ENCODE assay signal across 2 cellular contexts in the genomic region with DNA sequence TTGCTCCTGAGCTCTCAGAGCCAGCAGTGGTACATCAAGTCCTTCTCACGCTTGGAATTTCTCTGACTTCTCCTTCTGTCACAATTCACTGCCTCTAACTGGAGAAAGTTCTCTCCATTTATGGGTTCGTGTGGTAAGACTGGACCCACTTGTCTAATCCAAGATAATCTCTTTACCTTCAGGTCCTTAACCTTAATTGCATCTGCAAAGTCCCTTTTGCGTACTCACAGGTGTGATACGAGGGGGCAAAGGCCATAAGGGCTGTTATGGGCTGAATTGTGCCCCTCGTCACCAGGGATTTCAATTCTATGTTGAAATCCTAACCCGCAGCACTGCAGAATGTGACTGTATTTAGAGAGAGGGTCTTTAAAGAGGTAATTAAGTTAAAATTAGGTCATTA.
TF ChIP-seq lines count a peak whose summit lies in the region.

No MANE protein-coding gene starts in this region.

TF ChIP-seq in IMR-90, 13 proteins besides CTCF, POLR2A, EP300 and RAD21:
- no peak for TF ChIP-seq BHLHE40 (IDR thresholded peaks at IDR 0.05; ENCODE audit: low read depth, low read length)

TF ChIP-seq in H1, 55 proteins besides CTCF, POLR2A, EP300 and RAD21:
- no peak for TF ChIP-seq ASH2L (IDR thresholded peaks at IDR 0.05; ENCODE audit: low read length)
- TF ChIP-seq GABPA (IDR thresholded peaks at IDR 0.05; ENCODE audit: borderline replicate concordance, insufficient read depth, low read length): no peak
- TF ChIP-seq RNF2 (IDR thresholded peaks at IDR 0.05; ENCODE audit: borderline replicate concordance, low read depth, low read length, missing control alignments, poor library complexity, severe bottlenecking): no peak
- TF ChIP-seq TCF12 (IDR thresholded peaks at IDR 0.05; ENCODE audit: low read depth, low read length): no peak
- no peak for TF ChIP-seq USF2 (IDR thresholded peaks at IDR 0.05; ENCODE audit: low read length)
- no peak for TF ChIP-seq KDM4A (IDR thresholded peaks at IDR 0.05; ENCODE audit: low read depth, low read length, severe bottlenecking)
- no peak for TF ChIP-seq POLR2AphosphoS5 (IDR thresholded peaks at IDR 0.05; ENCODE audit: low read depth, low read length)
- no peak for TF ChIP-seq E2F6 (IDR thresholded peaks at IDR 0.05)
- no peak for TF ChIP-seq CTBP2 (IDR thresholded peaks at IDR 0.05; ENCODE audit: borderline replicate concordance, insufficient read depth, insufficient read length, low read length)
- TF ChIP-seq ATF2 (IDR thresholded peaks at IDR 0.05; ENCODE audit: low read length): no peak
- TF ChIP-seq TAF1 (IDR thresholded peaks at IDR 0.05; ENCODE audit: low read depth, low read length): no peak
- TF ChIP-seq, protein P1, sequence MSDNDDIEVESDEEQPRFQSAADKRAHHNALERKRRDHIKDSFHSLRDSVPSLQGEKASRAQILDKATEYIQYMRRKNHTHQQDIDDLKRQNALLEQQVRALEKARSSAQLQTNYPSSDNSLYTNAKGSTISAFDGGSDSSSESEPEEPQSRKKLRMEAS (IDR thresholded peaks at IDR 0.05): no peak
- no peak for TF ChIP-seq NANOG (IDR thresholded peaks at IDR 0.05; ENCODE audit: insufficient read depth, low read depth, low read length, poor library complexity, severe bottlenecking)
- TF ChIP-seq SRF (IDR thresholded peaks at IDR 0.05; ENCODE audit: low read depth, low read length): no peak
- no peak for TF ChIP-seq RXRA (IDR thresholded peaks at IDR 0.05; ENCODE audit: insufficient read depth, low read depth, low read length)
